ENCODE assay signal across 21 cellular contexts in genomic region chr13:67574320-67575233, GRCh38.
DNase-seq lines count a peak whose midpoint lies in the region; ATAC-seq and TF ChIP-seq lines count a peak whose summit lies in the region.
"Had no signal": no experiment of that assay in that cellular context is flagged by ENCODE, and none has a peak within 500 bp of the region (broad histone marks: within the 10 kb centered on the region; RNA-seq: fewer than 3 reads in every experiment).

No MANE protein-coding gene starts in this region.

- no peak overlapping the region for H3K23ac ChIP-seq in neuronal stem cell (ENCODE audit: low read depth, low read length, poor library complexity)

- CTCF ChIA-PET in mammary epithelial cell (lab: Charles Lee; ENCODE audit: low non-redundant PET): no interaction called here

- no peak overlapping the region for H4K8ac ChIP-seq in neuronal stem cell (ENCODE audit: low read depth, low read length)

- H3K79me2 ChIP-seq in mammary epithelial cell (ENCODE audit: insufficient read depth, low read length) (no peaks in the 10 kb centered on the region), GM23338 (replicated peaks; ENCODE audit: insufficient read depth) (no peaks in the 10 kb centered on the region)

- no peak overlapping the region for H2BK12ac ChIP-seq in neuronal stem cell (ENCODE audit: low read length)

- intact Hi-C loops in mammary epithelial cell (cut with micrococcal nuclease): no loop called here

- no peak overlapping the region for H2BK15ac ChIP-seq in neuronal stem cell (ENCODE audit: low read length)

- no peak overlapping the region for H3K4ac ChIP-seq in neuronal stem cell (ENCODE audit: low read length)

- H2AK5ac ChIP-seq in neuronal stem cell (ENCODE audit: low read depth, low read length): no peak overlapping the region

- H3K36me3 ChIP-seq in mammary epithelial cell (ENCODE audit: insufficient read depth, low read length) (no peaks in the 10 kb centered on the region), neuronal stem cell (replicated peaks in 1 of 2; ENCODE audit: control insufficient read depth in 2 of 2, insufficient read depth in 2 of 2, low read length in 2 of 2) (no peaks in the 10 kb centered on the region), GM23338 (ENCODE audit: insufficient read depth) (no peaks in the 10 kb centered on the region)
- H3K36me3 ChIP-seq: BLaER1 treated with 17β-estradiol and CSF1 and Interleukin-3, amounts not matched to agents 10 nM and 100 nM; heart right ventricle; left lung; tibial nerve; WERI-Rb-1 had no signal

- H2BK120ac ChIP-seq in neuronal stem cell (ENCODE audit: low read depth, low read length): no peak overlapping the region

- DNase-seq in HPDE6-E6E7 (ENCODE audit: extremely low spot score): peak; percentile 22
- DNase-seq in OCI-M1 (lab: John Stamatoyannopoulos, UW): peak; percentile 85
- peak; percentile 77 for DNase-seq in mammary epithelial cell
- no peak for DNase-seq in neuronal stem cell (ENCODE audit: low spot score)
- no peak for DNase-seq in mesothelial cell of epicardium (ENCODE audit: low spot score in 2 of 2, unreplicated experiment in 2 of 2)
- no peak for DNase-seq in GM23338 (ENCODE audit: low spot score)
- no peak for DNase-seq in anterior cingulate cortex (lab: John Stamatoyannopoulos, UW)
- DNase-seq: activated naive CD4-positive, alpha-beta T cell treated with Interleukin-2 at 50 U/mL for 16 hours; cerebellar nuclear complex; DND-41; H9; heart right ventricle; left lung; natural killer cell; NCI-H2029; SIG-M5; stimulated activated CD4-positive, alpha-beta T cell treated with anti-CD3 and anti-CD28 coated beads, Interleukin-2, amount 100 ng/mL, for 48 hours; WERI-Rb-1 had no signal

- 11% methylated on average over 5 of the region's 5 CpGs for WGBS in mammary epithelial cell (ENCODE audit: low coverage, missing lambda C conversion rate)
- no CpG with 5 or more reads among the region's 5 CpGs for WGBS in neuronal stem cell (ENCODE audit: extremely low coverage in 2 of 2, insufficient read length in 2 of 2, insufficient replicate concordance in 1 of 2), 2 donors

- H3K36me3 Mint-ChIP-seq in mesothelial cell of epicardium (no peaks in the 10 kb centered on the region), GM23338 (ENCODE audit: low read depth) (no peaks in the 10 kb centered on the region)

- H4K20me1 ChIP-seq in mammary epithelial cell (ENCODE audit: insufficient read depth, low read length): no peaks in the 10 kb centered on the region
- H4K20me1 ChIP-seq in GM23338 (replicated peaks; ENCODE audit: insufficient read depth): no peaks in the 10 kb centered on the region
- H4K20me1 ChIP-seq: BLaER1 treated with 17β-estradiol and CSF1 and Interleukin-3, amounts not matched to agents 10 nM and 100 nM had no signal

- H4K91ac ChIP-seq in neuronal stem cell (ENCODE audit: low read depth, low read length, poor library complexity): no peak overlapping the region

- H3K27me3 Mint-ChIP-seq in mesothelial cell of epicardium (ENCODE audit: low read depth) (no peaks in the 10 kb centered on the region), GM23338 (ENCODE audit: insufficient read depth, low read depth, poor library complexity) (no peaks in the 10 kb centered on the region)

- no peaks in the 10 kb centered on the region for H3F3A ChIP-seq in GM23338 (replicated peaks; ENCODE audit: low read depth)

- H3K4me1 ChIP-seq in mammary epithelial cell (ENCODE audit: insufficient read depth, low read length) (peaks cover 22% of the 10 kb centered on the region), neuronal stem cell (ENCODE audit: control insufficient read depth in 2 of 2, insufficient read depth in 1 of 2, low read depth in 1 of 2, low read length in 2 of 2) (no peaks in the 10 kb centered on the region), GM23338 (ENCODE audit: insufficient read depth) (no peaks in the 10 kb centered on the region)
- H3K4me1 ChIP-seq: BLaER1 treated with 17β-estradiol and CSF1 and Interleukin-3, amounts not matched to agents 10 nM and 100 nM; heart right ventricle; left lung; tibial nerve had no signal

- TF ChIP-seq CTCF in mammary epithelial cell (conservative IDR thresholded peaks at IDR 0.05 in 1 of 2, IDR thresholded peaks at IDR 0.05 in 1 of 2; ENCODE audit: extremely low read depth in 1 of 2, insufficient read depth in 1 of 2, low read depth in 1 of 2, low read length in 2 of 2) (no peak), mesothelial cell of epicardium (IDR thresholded peaks at IDR 0.05; ENCODE audit: unreplicated experiment) (no peak), GM23338 (conservative IDR thresholded peaks at IDR 0.05; ENCODE audit: low read depth in 2 of 2) (no peak)

- H3K4me2 ChIP-seq in mammary epithelial cell (ENCODE audit: insufficient read depth, low read depth, low read length) (peak overlapping the region; percentile 63), neuronal stem cell (ENCODE audit: insufficient read depth, low read length, poor library complexity, severe bottlenecking) (no peak overlapping the region), GM23338 (no peak overlapping the region)
- H3K4me2 ChIP-seq: BLaER1 treated with 17β-estradiol and CSF1 and Interleukin-3, amounts not matched to agents 10 nM and 100 nM had no signal

- H2BK5ac ChIP-seq in neuronal stem cell (ENCODE audit: low read length): no peak overlapping the region

- peaks cover 16% of the 10 kb centered on the region for H3K9me3 Mint-ChIP-seq in mesothelial cell of epicardium
- H3K9me3 Mint-ChIP-seq in GM23338: no peaks in the 10 kb centered on the region

- no peak overlapping the region for H3K14ac ChIP-seq in neuronal stem cell (ENCODE audit: low read length)

- no peaks in the 10 kb centered on the region for H3K9me2 ChIP-seq in GM23338 (ENCODE audit: insufficient read depth)

- H3K27ac Mint-ChIP-seq in mesothelial cell of epicardium (no peak overlapping the region), GM23338 (no peak overlapping the region)
- H3K27ac Mint-ChIP-seq: natural killer cell had no signal

- dilution Hi-C loops in mammary epithelial cell (cut with HindIII; ENCODE audit: low sequenced_read_pairs): no loop called here

- H3K9ac ChIP-seq in mammary epithelial cell (ENCODE audit: insufficient read depth, low read length) (peak overlapping the region; percentile 37), neuronal stem cell (ENCODE audit: low read depth, low read length, poor library complexity) (no peak overlapping the region)
- H3K9ac ChIP-seq: BLaER1 treated with 17β-estradiol and CSF1 and Interleukin-3, amounts not matched to agents 10 nM and 100 nM had no signal

- H2AFZ ChIP-seq in mammary epithelial cell (ENCODE audit: low read depth, low read length) (peak overlapping the region; percentile 76), neuronal stem cell (ENCODE audit: low read length) (peak overlapping the region; percentile 9), GM23338 (no peak overlapping the region)

- peak overlapping the region in 1 of 3 experiments; percentile 4 for H3K4me3 ChIP-seq in mammary epithelial cell (replicated peaks in 1 of 3; ENCODE audit: insufficient read depth in 1 of 3, low read depth in 2 of 3, low read length in 3 of 3)
- H3K4me3 ChIP-seq in neuronal stem cell (ENCODE audit: low read length in 2 of 2): no peak overlapping the region
- no peak overlapping the region for H3K4me3 ChIP-seq in GM23338
- H3K4me3 ChIP-seq: BLaER1 treated with 17β-estradiol and CSF1 and Interleukin-3, amounts not matched to agents 10 nM and 100 nM; heart right ventricle; left lung; tibial nerve had no signal

- H3K4me3 Mint-ChIP-seq in mesothelial cell of epicardium (no peak overlapping the region), GM23338 (no peak overlapping the region)
- H3K4me3 Mint-ChIP-seq: H9, natural killer cell had no signal

- in situ Hi-C loops in mammary epithelial cell (cut with MboI; ENCODE audit: low sequenced_read_pairs in 2 of 2): no loop called here

- H3K4me1 Mint-ChIP-seq in mesothelial cell of epicardium (no peaks in the 10 kb centered on the region), GM23338 (no peaks in the 10 kb centered on the region)
- H3K4me1 Mint-ChIP-seq: H9, natural killer cell had no signal

- BruUV-seq in mammary epithelial cell (replicated peaks; lab: Mats Ljungman, UMichigan): no TSS peak

- no peaks in the 10 kb centered on the region for H3K27me3 ChIP-seq in mammary epithelial cell (ENCODE audit: insufficient read depth, low read length)
- no peaks in the 10 kb centered on the region for H3K27me3 ChIP-seq in neuronal stem cell (ENCODE audit: control insufficient read depth in 3 of 3, insufficient read depth in 3 of 3, low read depth in 1 of 3, low read length in 3 of 3)
- H3K27me3 ChIP-seq in GM23338 (ENCODE audit: insufficient read depth): no peaks in the 10 kb centered on the region
- H3K27me3 ChIP-seq: BLaER1 treated with 17β-estradiol and CSF1 and Interleukin-3, amounts not matched to agents 10 nM and 100 nM; heart right ventricle; left lung; tibial nerve had no signal

- no peak for ATAC-seq in GM23338
- ATAC-seq in HG02884 (IDR thresholded peaks at IDR 0.05; ENCODE audit: unreplicated experiment): no peak
- ATAC-seq: left lung, natural killer cell had no signal

- no peaks in the 10 kb centered on the region for H3K79me1 ChIP-seq in neuronal stem cell (ENCODE audit: low read depth, low read length)

- H3K18ac ChIP-seq in neuronal stem cell (ENCODE audit: low read length): no peak overlapping the region

- H3K9me3 ChIP-seq in mammary epithelial cell (replicated peaks; ENCODE audit: insufficient read depth, low read length) (no peaks in the 10 kb centered on the region), neuronal stem cell (replicated peaks in 1 of 2; ENCODE audit: control insufficient read depth in 2 of 2, insufficient read depth in 1 of 2, low read depth in 1 of 2, low read length in 2 of 2) (no peaks in the 10 kb centered on the region)
- H3K9me3 ChIP-seq: tibial nerve had no signal

- H3K27ac ChIP-seq in mammary epithelial cell (ENCODE audit: insufficient read depth, low read depth, low read length): peak overlapping the region; percentile 85
- H3K27ac ChIP-seq in neuronal stem cell (replicated peaks; ENCODE audit: low read length): no peak overlapping the region
- H3K27ac ChIP-seq in GM23338 (ENCODE audit: low read depth): no peak overlapping the region
- H3K27ac ChIP-seq: BLaER1 treated with 17β-estradiol and CSF1 and Interleukin-3, amounts not matched to agents 10 nM and 100 nM; heart right ventricle; left lung; tibial nerve; WERI-Rb-1 had no signal

TF ChIP-seq in GM23338, 12 proteins besides CTCF, POLR2A, EP300 and RAD21 (continues in another document):
- no peak for TF ChIP-seq EZH2phosphoT487 (IDR thresholded peaks at IDR 0.05; ENCODE audit: unreplicated experiment)
- TF ChIP-seq ZNF331 (CRISPR knock-in tag; IDR thresholded peaks at IDR 0.05; ENCODE audit: low read depth): no peak
- TF ChIP-seq ZNF114 (CRISPR knock-in tag; IDR thresholded peaks at IDR 0.05): no peak
- no peak for TF ChIP-seq STAT1 (IDR thresholded peaks at IDR 0.05; ENCODE audit: unreplicated experiment)
- TF ChIP-seq JUNB (IDR thresholded peaks at IDR 0.05; ENCODE audit: unreplicated experiment): no peak

Comparison
In these comparisons a context has a peak if more than half of its experiments do, and no peak if none do; other contexts are left out.
1. DNase-seq: peak in HPDE6-E6E7 (single experiment), OCI-M1 (single experiment) and mammary epithelial cell (single experiment); none in neuronal stem cell (single experiment), mesothelial cell of epicardium (0 of 2), GM23338 (single experiment) and anterior cingulate cortex (0 of 58).